Comparison of ENCODE assay signal across 9 cellular contexts in genomic region chr1:215083408-215083961, GRCh38. TPM values are rescaled to one million over a fixed set of nuclear protein-coding genes. Genes with fewer than 3 reads are reported as not detected.
A peak's percentile ranks its signal among the peaks of the same experiment; 100 is the strongest.
DNase-seq lines count a peak whose midpoint lies in the region; ATAC-seq and TF ChIP-seq lines count a peak whose summit lies in the region.
"Had no signal": no experiment of that assay in that cellular context is flagged by ENCODE, and none has a peak within 500 bp of the region (broad histone marks: within the 10 kb centered on the region; RNA-seq: fewer than 3 reads in every experiment).

No MANE protein-coding gene starts in this region.

- DNase-seq in AG09309 (ENCODE audit: low read depth) (no peak), LHCN-M2 (ENCODE audit: low read depth) (peak; percentile 18), coronary artery (ENCODE audit: low spot score) (no peak), Ammon's horn (ENCODE audit: low spot score) (no peak), COLO829 (ENCODE audit: low spot score) (no peak)
- DNase-seq in naive thymus-derived CD4-positive, alpha-beta T cell = no peak
- DNase-seq: Karpas-422 had no signal

- no peak for TF ChIP-seq CTCF in AG09309 (IDR thresholded peaks at IDR 0.05; ENCODE audit: control insufficient read depth, insufficient read depth, low read depth, low read length, missing control alignments)
- no peak for TF ChIP-seq CTCF in coronary artery (IDR thresholded peaks at IDR 0.05)

- peaks cover 63 to 71% (median 69%) of the 10 kb centered on the region in 5 donors for H3K27me3 Mint-ChIP-seq in naive thymus-derived CD4-positive, alpha-beta T cell

- no peaks in the 10 kb centered on the region for H3K9me3 ChIP-seq in naive thymus-derived CD4-positive, alpha-beta T cell (ENCODE audit: control insufficient read depth in 2 of 3, low read length in 3 of 3)

- no peak overlapping the region for H3K27ac ChIP-seq in coronary artery
- no peak overlapping the region for H3K27ac ChIP-seq in naive thymus-derived CD4-positive, alpha-beta T cell (ENCODE audit: low read depth, low read length)

- no peak for ATAC-seq in naive thymus-derived CD4-positive, alpha-beta T cell
- ATAC-seq in HG02642 (IDR thresholded peaks at IDR 0.05; ENCODE audit: poor library complexity, unreplicated experiment) (no peak), GM19023 (IDR thresholded peaks at IDR 0.05; ENCODE audit: unreplicated experiment) (no peak)

- no peaks in the 10 kb centered on the region for H3K36me3 ChIP-seq in naive thymus-derived CD4-positive, alpha-beta T cell (ENCODE audit: control insufficient read depth in 2 of 3, insufficient read depth in 3 of 3, low read length in 3 of 3)

- H3K36me3 Mint-ChIP-seq in naive thymus-derived CD4-positive, alpha-beta T cell = peaks cover 0 to 4% (median 0%) of the 10 kb centered on the region in 5 donors

- H3K4me3 ChIP-seq in AG09309 (ENCODE audit: control insufficient read depth, low read depth, low read length) = peak overlapping the region; percentile 84
- peak overlapping the region; percentile 63 for H3K4me3 ChIP-seq in coronary artery
- H3K4me3 ChIP-seq in naive thymus-derived CD4-positive, alpha-beta T cell (ENCODE audit: low read length) = no peak overlapping the region

- H3K27ac Mint-ChIP-seq in naive thymus-derived CD4-positive, alpha-beta T cell = no peak overlapping the region

- POLR2A ChIA-PET in naive thymus-derived CD4-positive, alpha-beta T cell (lab: Charles Lee) = no interaction called here

- intact Hi-C loops in naive thymus-derived CD4-positive, alpha-beta T cell (cut with micrococcal nuclease) = no loop called here

- H3K9me3 Mint-ChIP-seq in naive thymus-derived CD4-positive, alpha-beta T cell = peaks cover 0 to 1% (median 0%) of the 10 kb centered on the region in 11 donors

- H3K4me3 Mint-ChIP-seq in naive thymus-derived CD4-positive, alpha-beta T cell = peak overlapping the region in 6 of 10 donors; percentile 38 to 61 (median 40)

- peaks cover 0 to 17% (median 13%) of the 10 kb centered on the region in 7 donors for H3K4me1 Mint-ChIP-seq in naive thymus-derived CD4-positive, alpha-beta T cell

- peaks cover 0 to 10% of the 10 kb centered on the region in 2 donors for H3K27me3 ChIP-seq in naive thymus-derived CD4-positive, alpha-beta T cell (ENCODE audit: control insufficient read depth in 2 of 2, insufficient read depth in 2 of 2, low read length in 2 of 2)

- CTCF ChIA-PET in naive thymus-derived CD4-positive, alpha-beta T cell (lab: Charles Lee) = no interaction called here

- no peaks in the 10 kb centered on the region for H3K4me1 ChIP-seq in naive thymus-derived CD4-positive, alpha-beta T cell (ENCODE audit: control insufficient read depth in 2 of 2, insufficient read depth in 2 of 2, low read length in 2 of 2)

RNA-seq across cellular contexts. Expression of gene KCNK2, which starts 0.9 kb away (rescaled TPM):
- 5.6 and 6.8 TPM in 2 replicates for total RNA-seq in LHCN-M2 (2014; rRNA removed)
- polyA plus RNA-seq in LHCN-M2 (2012) = 11.3 TPM
- not detected for total RNA-seq in naive thymus-derived CD4-positive, alpha-beta T cell
- not detected for polyA plus RNA-seq in naive thymus-derived CD4-positive, alpha-beta T cell
